Comparison of ENCODE assay signal across 1 cellular context in the genomic region with DNA sequence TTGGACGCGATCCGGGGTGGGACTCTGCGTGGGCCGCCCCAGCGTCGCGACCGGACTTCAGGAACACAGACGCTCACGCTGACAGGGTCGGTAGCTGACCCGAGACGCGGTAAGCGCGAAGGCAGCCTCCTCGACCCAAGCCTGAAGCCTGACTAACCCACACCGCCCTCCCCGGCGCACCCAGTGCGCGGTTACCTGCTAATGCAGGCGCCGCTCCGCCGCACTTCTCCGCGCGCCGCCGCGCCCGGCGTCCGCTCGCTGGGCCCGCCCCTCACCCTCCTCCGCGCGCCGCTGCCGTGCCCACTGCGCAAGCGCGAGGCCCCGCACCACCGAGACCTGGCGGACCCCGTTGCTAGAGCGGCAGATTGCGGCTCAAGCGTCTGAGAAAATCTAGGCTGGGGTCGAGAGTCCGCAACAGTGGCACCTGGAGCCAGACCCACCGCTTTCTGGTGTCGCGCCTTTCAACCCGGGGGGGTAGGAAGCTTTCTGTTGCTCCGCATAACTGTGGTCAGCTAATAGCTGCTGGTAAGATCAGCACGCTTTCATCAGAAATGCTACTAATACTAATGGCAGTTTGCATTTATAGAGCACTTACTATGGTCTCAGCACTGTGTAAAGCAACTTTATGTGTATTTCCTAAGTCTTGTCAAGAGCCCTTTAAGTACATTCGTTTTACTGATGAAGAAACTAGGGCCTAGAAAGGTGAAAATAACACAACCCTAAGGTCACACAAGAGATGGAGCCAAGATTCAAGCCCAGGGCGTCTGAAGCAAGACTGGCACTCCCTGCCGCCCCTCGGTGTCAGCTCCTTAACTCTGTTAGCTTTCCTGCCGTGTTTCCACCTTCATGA.
A peak's percentile ranks its signal among the peaks of the same experiment; 100 is the strongest.
TF ChIP-seq lines count a peak whose summit lies in the region.

A gene with protein sequence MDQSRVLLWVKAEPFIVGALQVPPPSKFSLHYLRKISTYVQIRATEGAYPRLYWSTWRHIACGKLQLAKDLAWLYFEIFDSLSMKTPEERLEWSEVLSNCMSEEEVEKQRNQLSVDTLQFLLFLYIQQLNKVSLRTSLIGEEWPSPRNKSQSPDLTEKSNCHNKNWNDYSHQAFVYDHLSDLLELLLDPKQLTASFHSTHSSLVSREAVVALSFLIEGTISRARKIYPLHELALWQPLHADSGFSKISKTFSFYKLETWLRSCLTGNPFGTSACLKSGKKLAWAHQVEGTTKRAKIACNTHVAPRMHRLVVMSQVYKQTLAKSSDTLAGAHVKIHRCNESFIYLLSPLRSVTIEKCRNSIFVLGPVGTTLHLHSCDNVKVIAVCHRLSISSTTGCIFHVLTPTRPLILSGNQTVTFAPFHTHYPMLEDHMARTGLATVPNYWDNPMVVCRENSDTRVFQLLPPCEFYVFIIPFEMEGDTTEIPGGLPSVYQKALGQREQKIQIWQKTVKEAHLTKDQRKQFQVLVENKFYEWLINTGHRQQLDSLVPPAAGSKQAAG (minus strand): TSS at position 268 of the 850 bp plus-strand sequence. CDS start 3,010 bp downstream, outside the sequence.

TF ChIP-seq in HepG2, 621 proteins besides CTCF, POLR2A, EP300 and RAD21 (continued from another document and continues in another):
- TF ChIP-seq, protein P1, sequence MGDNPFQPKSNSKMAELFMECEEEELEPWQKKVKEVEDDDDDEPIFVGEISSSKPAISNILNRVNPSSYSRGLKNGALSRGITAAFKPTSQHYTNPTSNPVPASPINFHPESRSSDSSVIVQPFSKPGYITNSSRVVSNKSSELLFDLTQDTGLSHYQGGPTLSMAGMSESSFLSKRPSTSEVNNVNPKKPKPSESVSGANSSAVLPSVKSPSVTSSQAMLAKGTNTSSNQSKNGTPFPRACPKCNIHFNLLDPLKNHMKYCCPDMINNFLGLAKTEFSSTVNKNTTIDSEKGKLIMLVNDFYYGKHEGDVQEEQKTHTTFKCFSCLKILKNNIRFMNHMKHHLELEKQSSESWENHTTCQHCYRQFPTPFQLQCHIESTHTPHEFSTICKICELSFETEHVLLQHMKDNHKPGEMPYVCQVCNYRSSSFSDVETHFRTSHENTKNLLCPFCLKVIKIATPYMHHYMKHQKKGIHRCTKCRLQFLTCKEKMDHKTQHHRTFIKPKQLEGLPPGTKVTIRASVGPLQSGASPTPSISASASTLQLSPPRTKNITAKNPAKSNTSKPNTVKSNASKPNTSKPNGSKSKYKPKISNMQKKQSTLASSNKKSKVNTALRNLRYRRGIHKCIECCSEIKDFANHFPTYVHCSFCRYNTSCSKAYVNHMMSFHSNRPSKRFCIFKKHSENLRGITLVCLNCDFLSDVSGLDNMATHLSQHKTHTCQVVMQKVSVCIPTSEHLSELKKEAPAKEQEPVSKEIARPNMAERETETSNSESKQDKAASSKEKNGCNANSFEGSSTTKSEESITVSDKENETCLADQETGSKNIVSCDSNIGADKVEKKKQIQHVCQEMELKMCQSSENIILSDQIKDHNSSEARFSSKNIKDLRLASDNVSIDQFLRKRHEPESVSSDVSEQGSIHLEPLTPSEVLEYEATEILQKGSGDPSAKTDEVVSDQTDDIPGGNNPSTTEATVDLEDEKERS (CRISPR knock-in tag; IDR thresholded peaks at IDR 0.05), result no peak
- TF ChIP-seq, protein P2, sequence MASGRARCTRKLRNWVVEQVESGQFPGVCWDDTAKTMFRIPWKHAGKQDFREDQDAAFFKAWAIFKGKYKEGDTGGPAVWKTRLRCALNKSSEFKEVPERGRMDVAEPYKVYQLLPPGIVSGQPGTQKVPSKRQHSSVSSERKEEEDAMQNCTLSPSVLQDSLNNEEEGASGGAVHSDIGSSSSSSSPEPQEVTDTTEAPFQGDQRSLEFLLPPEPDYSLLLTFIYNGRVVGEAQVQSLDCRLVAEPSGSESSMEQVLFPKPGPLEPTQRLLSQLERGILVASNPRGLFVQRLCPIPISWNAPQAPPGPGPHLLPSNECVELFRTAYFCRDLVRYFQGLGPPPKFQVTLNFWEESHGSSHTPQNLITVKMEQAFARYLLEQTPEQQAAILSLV (CRISPR knock-in tag; IDR thresholded peaks at IDR 0.05; ENCODE audit: borderline replicate concordance), result 0 out of 2 replicates have a peak, but pooled peaks have one; percentile 51
- no peak for TF ChIP-seq TAF15 (IDR thresholded peaks at IDR 0.05; ENCODE audit: low read depth, low read length, poor library complexity, severe bottlenecking)
- no peak for TF ChIP-seq NR3C1 (CRISPR knock-in tag; IDR thresholded peaks at IDR 0.05)
- TF ChIP-seq MEIS2 (CRISPR knock-in tag; IDR thresholded peaks at IDR 0.05), result peak; percentile 53; the same call in 1 of the 2 replicates
- no peak for TF ChIP-seq TBP (CRISPR knock-in tag; IDR thresholded peaks at IDR 0.05)
- TF ChIP-seq MAZ (IDR thresholded peaks at IDR 0.05; ENCODE audit: borderline replicate concordance, low read depth, low read length), result peak; percentile 32; the same call in 1 of the 2 replicates
- peak; percentile 65 for TF ChIP-seq MAZ (CRISPR knock-in tag; IDR thresholded peaks at IDR 0.05; ENCODE audit: low read depth)
- TF ChIP-seq, protein P3, sequence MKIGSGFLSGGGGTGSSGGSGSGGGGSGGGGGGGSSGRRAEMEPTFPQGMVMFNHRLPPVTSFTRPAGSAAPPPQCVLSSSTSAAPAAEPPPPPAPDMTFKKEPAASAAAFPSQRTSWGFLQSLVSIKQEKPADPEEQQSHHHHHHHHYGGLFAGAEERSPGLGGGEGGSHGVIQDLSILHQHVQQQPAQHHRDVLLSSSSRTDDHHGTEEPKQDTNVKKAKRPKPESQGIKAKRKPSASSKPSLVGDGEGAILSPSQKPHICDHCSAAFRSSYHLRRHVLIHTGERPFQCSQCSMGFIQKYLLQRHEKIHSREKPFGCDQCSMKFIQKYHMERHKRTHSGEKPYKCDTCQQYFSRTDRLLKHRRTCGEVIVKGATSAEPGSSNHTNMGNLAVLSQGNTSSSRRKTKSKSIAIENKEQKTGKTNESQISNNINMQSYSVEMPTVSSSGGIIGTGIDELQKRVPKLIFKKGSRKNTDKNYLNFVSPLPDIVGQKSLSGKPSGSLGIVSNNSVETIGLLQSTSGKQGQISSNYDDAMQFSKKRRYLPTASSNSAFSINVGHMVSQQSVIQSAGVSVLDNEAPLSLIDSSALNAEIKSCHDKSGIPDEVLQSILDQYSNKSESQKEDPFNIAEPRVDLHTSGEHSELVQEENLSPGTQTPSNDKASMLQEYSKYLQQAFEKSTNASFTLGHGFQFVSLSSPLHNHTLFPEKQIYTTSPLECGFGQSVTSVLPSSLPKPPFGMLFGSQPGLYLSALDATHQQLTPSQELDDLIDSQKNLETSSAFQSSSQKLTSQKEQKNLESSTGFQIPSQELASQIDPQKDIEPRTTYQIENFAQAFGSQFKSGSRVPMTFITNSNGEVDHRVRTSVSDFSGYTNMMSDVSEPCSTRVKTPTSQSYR (CRISPR knock-in tag; IDR thresholded peaks at IDR 0.05; ENCODE audit: borderline replicate concordance), result 0 out of 2 replicates have a peak, but pooled peaks have one; percentile 35
- TF ChIP-seq MYC (CRISPR knock-in tag; IDR thresholded peaks at IDR 0.05; ENCODE audit: borderline replicate concordance), result peak; percentile 37; the same call in 1 of the 2 replicates
- TF ChIP-seq RXRB (CRISPR knock-in tag; IDR thresholded peaks at IDR 0.05; ENCODE audit: borderline replicate concordance), result peak; percentile 62; the same call in 1 of the 2 replicates
- TF ChIP-seq NFATC3 (CRISPR knock-in tag; IDR thresholded peaks at IDR 0.05), result no peak
- no peak for TF ChIP-seq ZNF670 (CRISPR knock-in tag; IDR thresholded peaks at IDR 0.05; ENCODE audit: borderline replicate concordance)
- no peak for TF ChIP-seq ZNF24 (IDR thresholded peaks at IDR 0.05)
- TF ChIP-seq, protein P4, sequence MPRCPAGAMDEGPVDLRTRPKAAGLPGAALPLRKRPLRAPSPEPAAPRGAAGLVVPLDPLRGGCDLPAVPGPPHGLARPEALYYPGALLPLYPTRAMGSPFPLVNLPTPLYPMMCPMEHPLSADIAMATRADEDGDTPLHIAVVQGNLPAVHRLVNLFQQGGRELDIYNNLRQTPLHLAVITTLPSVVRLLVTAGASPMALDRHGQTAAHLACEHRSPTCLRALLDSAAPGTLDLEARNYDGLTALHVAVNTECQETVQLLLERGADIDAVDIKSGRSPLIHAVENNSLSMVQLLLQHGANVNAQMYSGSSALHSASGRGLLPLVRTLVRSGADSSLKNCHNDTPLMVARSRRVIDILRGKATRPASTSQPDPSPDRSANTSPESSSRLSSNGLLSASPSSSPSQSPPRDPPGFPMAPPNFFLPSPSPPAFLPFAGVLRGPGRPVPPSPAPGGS (CRISPR knock-in tag; IDR thresholded peaks at IDR 0.05), result peak; percentile 67; the same call in 1 of the 2 replicates
- TF ChIP-seq GABPA (IDR thresholded peaks at IDR 0.05; ENCODE audit: low read depth, low read length), result no peak
- no peak; the same call in none of the 2 replicates for TF ChIP-seq GABPA (CRISPR knock-in tag; IDR thresholded peaks at IDR 0.05; ENCODE audit: low read depth)
- 0 out of 2 replicates have a peak, but pooled peaks have one; percentile 65 for TF ChIP-seq ZNF331 (CRISPR knock-in tag; IDR thresholded peaks at IDR 0.05)
- no peak; the same call in 1 of the 2 replicates for TF ChIP-seq MIER3 (CRISPR knock-in tag; IDR thresholded peaks at IDR 0.05; ENCODE audit: borderline replicate concordance)
- TF ChIP-seq SP2 (CRISPR knock-in tag; IDR thresholded peaks at IDR 0.05), result no peak
- TF ChIP-seq FOXO1 (CRISPR knock-in tag; IDR thresholded peaks at IDR 0.05), result 0 out of 2 replicates have a peak, but pooled peaks have one; percentile 26
- no peak for TF ChIP-seq ZNF460 (CRISPR knock-in tag; IDR thresholded peaks at IDR 0.05; ENCODE audit: borderline replicate concordance)
- TF ChIP-seq FOXM1 (CRISPR knock-in tag; IDR thresholded peaks at IDR 0.05), result no peak
- peak; percentile 62 for TF ChIP-seq MXD4 (CRISPR knock-in tag; IDR thresholded peaks at IDR 0.05)
- no peak for TF ChIP-seq TSC22D2 (CRISPR knock-in tag; IDR thresholded peaks at IDR 0.05; ENCODE audit: borderline replicate concordance)
- TF ChIP-seq PAWR (CRISPR knock-in tag; IDR thresholded peaks at IDR 0.05; ENCODE audit: borderline replicate concordance), result no peak
- TF ChIP-seq, protein P5, sequence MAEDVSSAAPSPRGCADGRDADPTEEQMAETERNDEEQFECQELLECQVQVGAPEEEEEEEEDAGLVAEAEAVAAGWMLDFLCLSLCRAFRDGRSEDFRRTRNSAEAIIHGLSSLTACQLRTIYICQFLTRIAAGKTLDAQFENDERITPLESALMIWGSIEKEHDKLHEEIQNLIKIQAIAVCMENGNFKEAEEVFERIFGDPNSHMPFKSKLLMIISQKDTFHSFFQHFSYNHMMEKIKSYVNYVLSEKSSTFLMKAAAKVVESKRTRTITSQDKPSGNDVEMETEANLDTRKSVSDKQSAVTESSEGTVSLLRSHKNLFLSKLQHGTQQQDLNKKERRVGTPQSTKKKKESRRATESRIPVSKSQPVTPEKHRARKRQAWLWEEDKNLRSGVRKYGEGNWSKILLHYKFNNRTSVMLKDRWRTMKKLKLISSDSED (CRISPR knock-in tag; IDR thresholded peaks at IDR 0.05), result no peak
- TF ChIP-seq MED1 (CRISPR knock-in tag; IDR thresholded peaks at IDR 0.05), result peak; percentile 58
- no peak for TF ChIP-seq CHCHD3 (CRISPR knock-in tag; IDR thresholded peaks at IDR 0.05)
- TF ChIP-seq, protein P6, sequence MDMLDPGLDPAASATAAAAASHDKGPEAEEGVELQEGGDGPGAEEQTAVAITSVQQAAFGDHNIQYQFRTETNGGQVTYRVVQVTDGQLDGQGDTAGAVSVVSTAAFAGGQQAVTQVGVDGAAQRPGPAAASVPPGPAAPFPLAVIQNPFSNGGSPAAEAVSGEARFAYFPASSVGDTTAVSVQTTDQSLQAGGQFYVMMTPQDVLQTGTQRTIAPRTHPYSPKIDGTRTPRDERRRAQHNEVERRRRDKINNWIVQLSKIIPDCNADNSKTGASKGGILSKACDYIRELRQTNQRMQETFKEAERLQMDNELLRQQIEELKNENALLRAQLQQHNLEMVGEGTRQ (IDR thresholded peaks at IDR 0.05; ENCODE audit: low read depth, low read length), result no peak
- TF ChIP-seq, protein P6 (CRISPR knock-in tag; IDR thresholded peaks at IDR 0.05; ENCODE audit: borderline replicate concordance), result no peak
- no peak for TF ChIP-seq CEBPB (IDR thresholded peaks at IDR 0.05; ENCODE audit: borderline replicate concordance, low read depth, low read length)
- 0 out of 2 replicates have a peak, but pooled peaks have one; percentile 42 for TF ChIP-seq SRY (CRISPR knock-in tag; IDR thresholded peaks at IDR 0.05)
- no peak; the same call in 1 of the 2 replicates for TF ChIP-seq NR2F2 (IDR thresholded peaks at IDR 0.05; ENCODE audit: borderline replicate concordance, low read depth)
- TF ChIP-seq NFKBIZ (CRISPR knock-in tag; IDR thresholded peaks at IDR 0.05), result no peak
- TF ChIP-seq SMC3 (IDR thresholded peaks at IDR 0.05; ENCODE audit: low read length), result no peak
- no peak; the same call in 1 of the 2 replicates for TF ChIP-seq ZKSCAN1 (IDR thresholded peaks at IDR 0.05; ENCODE audit: low read length)
- TF ChIP-seq RAD51 (IDR thresholded peaks at IDR 0.05; ENCODE audit: borderline replicate concordance), result no peak
- TF ChIP-seq ARNT2 (CRISPR knock-in tag; IDR thresholded peaks at IDR 0.05; ENCODE audit: low read depth), result peak; percentile 86; the same call in 1 of the 2 replicates
- TF ChIP-seq ZKSCAN5 (CRISPR knock-in tag; IDR thresholded peaks at IDR 0.05), result no peak
- no peak for TF ChIP-seq CBX2 (IDR thresholded peaks at IDR 0.05; ENCODE audit: low read depth, low read length)
- no peak for TF ChIP-seq CBX2 (CRISPR knock-in tag; IDR thresholded peaks at IDR 0.05; ENCODE audit: low read depth)
- TF ChIP-seq MZF1 (CRISPR knock-in tag; IDR thresholded peaks at IDR 0.05; ENCODE audit: borderline replicate concordance), result no peak
- TF ChIP-seq NAIF1 (CRISPR knock-in tag; IDR thresholded peaks at IDR 0.05; ENCODE audit: borderline replicate concordance), result no peak
- TF ChIP-seq NFIC (IDR thresholded peaks at IDR 0.05; ENCODE audit: low read length), result 0 out of 2 replicates have a peak, but pooled peaks have one; percentile 5
- TF ChIP-seq IRF2 (CRISPR knock-in tag; IDR thresholded peaks at IDR 0.05), result no peak
- peak; percentile 82 for TF ChIP-seq SALL1 (CRISPR knock-in tag; IDR thresholded peaks at IDR 0.05)
- no peak for TF ChIP-seq LCORL (IDR thresholded peaks at IDR 0.05)
- TF ChIP-seq LCORL (CRISPR knock-in tag; IDR thresholded peaks at IDR 0.05), result peak; percentile 15; the same call in 1 of the 2 replicates
- no peak for TF ChIP-seq HNRNPUL1 (IDR thresholded peaks at IDR 0.05; ENCODE audit: low read depth, low read length)
- TF ChIP-seq SPEN (CRISPR knock-in tag; IDR thresholded peaks at IDR 0.05; ENCODE audit: low read depth), result peak; percentile 98
- TF ChIP-seq DNMT1 (CRISPR knock-in tag; IDR thresholded peaks at IDR 0.05), result no peak
